ENCODE assay signal across 13 cellular contexts in the genomic region with DNA sequence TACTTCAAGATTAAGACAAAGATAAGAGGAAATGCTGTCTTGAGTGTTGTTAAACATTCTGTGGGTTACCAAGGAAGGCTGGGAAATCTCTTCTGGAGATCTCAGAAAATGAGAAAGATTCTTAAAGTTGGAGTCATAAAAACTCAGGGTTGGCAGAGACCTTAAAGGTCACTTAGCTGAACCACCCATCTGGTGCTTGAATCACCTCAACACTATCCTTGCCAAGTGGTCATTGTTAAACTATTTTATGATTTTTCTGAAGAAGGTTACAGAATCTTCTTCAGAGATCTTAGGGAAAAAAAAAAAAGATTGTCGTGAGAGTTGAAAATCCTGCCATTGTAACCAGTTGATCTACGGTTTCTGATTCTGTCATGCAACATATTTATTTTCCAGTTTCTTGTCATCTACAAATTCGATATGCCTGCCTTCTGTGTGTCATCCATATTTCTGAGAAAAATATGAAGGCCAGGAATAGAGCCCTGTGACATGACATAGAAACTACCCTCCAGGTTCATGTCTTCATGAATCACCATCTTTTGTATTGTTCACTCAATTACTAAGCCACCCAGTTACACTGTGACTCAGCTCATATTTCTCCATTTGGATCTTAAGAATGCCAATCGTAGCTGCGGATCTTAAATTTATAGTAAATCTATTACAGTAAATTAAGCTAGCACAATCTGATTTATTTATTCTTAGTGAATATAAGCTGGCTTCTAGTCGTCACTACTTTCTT.
DNase-seq lines count a peak whose midpoint lies in the region; FAIRE-seq and TF ChIP-seq lines count a peak whose summit lies in the region.
"Had no signal": no experiment of that assay in that cellular context is flagged by ENCODE, and none has a peak within 500 bp of the region (broad histone marks: within the 10 kb centered on the region; RNA-seq: fewer than 3 reads in every experiment).

No MANE protein-coding gene starts in this region.

- no peaks in the 10 kb centered on the region for H3K27me3 ChIP-seq in MG63
- H3K27me3 ChIP-seq: adrenal gland had no signal

- DNase-seq in G401 (ENCODE audit: low spot score): peak; percentile 39
- peak; percentile 26 for DNase-seq in MG63
- peak; percentile 91 for DNase-seq in choroid plexus epithelial cell (ENCODE audit: low read depth)
- DNase-seq in non-pigmented ciliary epithelial cell (ENCODE audit: low read depth): peak; percentile 88
- no peak for DNase-seq in AML-193 (lab: John Stamatoyannopoulos, UW)
- no peak for DNase-seq in NCI-H82 treated with DMSO at 0.1 percent for 48 hours (lab: John Stamatoyannopoulos, UW; ENCODE audit: unreplicated experiment)
- no peak for DNase-seq in DMS153 (lab: John Stamatoyannopoulos, UW)
- DNase-seq in GM12891 (ENCODE audit: insufficient read length, low spot score): no peak
- DNase-seq: GDM1, left ventricle myocardium inferior, NCI-H2029 had no signal

- TF ChIP-seq POLR2A in GM12891 (IDR thresholded peaks at IDR 0.05; ENCODE audit: low read depth, low read length): no peak

- in situ Hi-C loops in G401 (cut with HindIII; ENCODE audit: low sequenced_read_pairs): no loop called here

- no peak for TF ChIP-seq CTCF in choroid plexus epithelial cell (conservative IDR thresholded peaks at IDR 0.05; ENCODE audit: low read depth, low read length)

- no peak for FAIRE-seq in GM12891 (lab: Jason Lieb, UNC)
- FAIRE-seq: HTR-8/SVneo had no signal

- H3K4me3 ChIP-seq in MG63 (no peak overlapping the region), choroid plexus epithelial cell (ENCODE audit: low read depth, low read length) (no peak overlapping the region)
- H3K4me3 ChIP-seq: adrenal gland, left ventricle myocardium inferior had no signal

- no peaks in the 10 kb centered on the region; the same call in 1 of the 2 replicates for H3K36me3 ChIP-seq in MG63
- H3K36me3 ChIP-seq: adrenal gland had no signal

- no peaks in the 10 kb centered on the region for H3K9me3 ChIP-seq in MG63
- H3K9me3 ChIP-seq: adrenal gland, left ventricle myocardium inferior had no signal

TF ChIP-seq in GM12891, 5 proteins besides CTCF, POLR2A, EP300 and RAD21:
- no peak for TF ChIP-seq PAX5 (IDR thresholded peaks at IDR 0.05; ENCODE audit: insufficient read depth, low read length, severe bottlenecking)
- TF ChIP-seq POLR2AphosphoS5 (IDR thresholded peaks at IDR 0.05; ENCODE audit: low read depth, low read length): no peak
- TF ChIP-seq TAF1 (IDR thresholded peaks at IDR 0.05; ENCODE audit: low read depth, low read length): no peak
- no peak for TF ChIP-seq SPI1 (IDR thresholded peaks at IDR 0.05; ENCODE audit: low read depth, low read length)
- no peak for TF ChIP-seq POU2F2 (IDR thresholded peaks at IDR 0.05; ENCODE audit: low read depth, low read length)

Comparison
In these comparisons a context has a peak if more than half of its experiments do, and no peak if none do; other contexts are left out.
1. DNase-seq: peak in G401 (single experiment), MG63 (single experiment), choroid plexus epithelial cell (single experiment) and non-pigmented ciliary epithelial cell (single experiment); none in AML-193 (0 of 2), NCI-H82 treated with DMSO at 0.1 percent for 48 hours (single experiment), DMS153 (single experiment) and GM12891 (single experiment).